ENCODE assay signal across 24 cellular contexts in the genomic region with DNA sequence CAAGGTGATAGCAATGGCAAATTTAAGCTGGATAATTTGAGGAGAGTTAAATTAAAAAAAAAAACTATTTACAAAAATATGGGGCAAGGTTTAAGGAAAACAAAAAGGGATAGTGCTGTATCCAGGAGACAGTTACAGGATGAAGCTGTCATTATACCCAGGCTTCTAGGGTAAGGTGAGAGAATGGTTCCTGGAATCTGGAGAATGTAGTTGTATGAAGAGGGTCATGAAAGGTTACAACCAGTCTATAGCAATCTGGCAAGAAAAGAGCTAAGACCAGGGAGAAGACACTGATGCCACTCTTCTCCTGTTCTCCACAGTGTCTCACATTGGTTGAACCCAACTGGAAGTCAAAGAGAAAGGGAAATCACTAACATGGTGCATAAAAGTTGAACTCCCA.
A peak's percentile ranks its signal among the peaks of the same experiment; 100 is the strongest.
DNase-seq lines count a peak whose midpoint lies in the region; ATAC-seq, FAIRE-seq and TF ChIP-seq lines count a peak whose summit lies in the region.
"Had no signal": no experiment of that assay in that cellular context is flagged by ENCODE, and none has a peak within 500 bp of the region (broad histone marks: within the 10 kb centered on the region; RNA-seq: fewer than 3 reads in every experiment).

No MANE protein-coding gene starts in this region.

- intact Hi-C loops in dorsolateral prefrontal cortex (cut with DNase I): no loop called here

- peaks cover 9% of the 10 kb centered on the region for H3K4me1 Mint-ChIP-seq in nephron progenitor cell
- H3K4me1 Mint-ChIP-seq: B cell; CD4-positive, CD25-positive, alpha-beta regulatory T cell had no signal

- H4K8ac ChIP-seq in H1 (ENCODE audit: extremely low read depth, insufficient read depth, low read length): no peak overlapping the region

- no peak overlapping the region for H2BK15ac ChIP-seq in H1 (ENCODE audit: low read length)

- no peak overlapping the region for H3K9ac ChIP-seq in H1 (replicated peaks in 1 of 4; ENCODE audit: extremely low read depth in 1 of 4, low read depth in 3 of 4, low read length in 3 of 4)
- H3K9ac ChIP-seq: BLaER1 had no signal

- H3K4ac ChIP-seq in H1 (replicated peaks; ENCODE audit: insufficient read length, low read depth, low read length): no peak overlapping the region

- no peaks in the 10 kb centered on the region for H3K36me3 Mint-ChIP-seq in nephron progenitor cell (ENCODE audit: low read depth)
- H3K36me3 Mint-ChIP-seq: CD4-positive, CD25-positive, alpha-beta regulatory T cell; CD8-positive, alpha-beta T cell had no signal

- no peak for FAIRE-seq in H1 (lab: Jason Lieb, UNC)
- FAIRE-seq: A204.1, D721Med, GM12891, GM18507 had no signal

- 0 out of 2 replicates have a peak overlapping the region, but pooled peaks have one; percentile 26 for H2AFZ ChIP-seq in H1 (ENCODE audit: low read length)

- no peak overlapping the region for H2BK120ac ChIP-seq in H1 (replicated peaks; ENCODE audit: low read depth, low read length)

- H4K91ac ChIP-seq in H1 (replicated peaks; ENCODE audit: insufficient read length, low read length): no peak overlapping the region

- H2BK5ac ChIP-seq in H1 (ENCODE audit: low read depth, low read length): no peak overlapping the region

- H3K14ac ChIP-seq in H1 (ENCODE audit: insufficient read length): no peak overlapping the region

- no peak overlapping the region for H4K5ac ChIP-seq in H1 (ENCODE audit: insufficient read length, low read depth, low read length)

- DNase-seq in NCI-H82 (lab: John Stamatoyannopoulos, UW) (peak; percentile 42), NCI-H82 treated with DMSO at 0.1 percent for 48 hours (lab: John Stamatoyannopoulos, UW; ENCODE audit: unreplicated experiment) (no peak), H1 (ENCODE audit: low read depth in 1 of 2, low spot score in 2 of 2) (no peak), nephron progenitor cell (no peak), dorsolateral prefrontal cortex (no peak), HT-29 (ENCODE audit: low spot score) (no peak)
- DNase-seq in stimulated activated CD4-positive, alpha-beta T cell treated with anti-CD3 and anti-CD28 coated beads, Interleukin-4, amount 100 ng/mL, for 1 hour: no peak
- DNase-seq: CD4-positive, CD25-positive, alpha-beta regulatory T cell; CD8-positive, alpha-beta T cell; DMS 273 treated with DMSO at 0.1 percent for 48 hours; DMS79; EL; GDM1; HFFc6 had no signal

- no peak overlapping the region for H2BK12ac ChIP-seq in H1 (ENCODE audit: low read depth, low read length)

- no peaks in the 10 kb centered on the region for H3K9me3 ChIP-seq in H1 (ENCODE audit: insufficient read depth in 2 of 2, low read depth in 1 of 2, low read length in 1 of 2)
- H3K9me3 ChIP-seq: BLaER1, HAP-1 had no signal

- H3K4me3 ChIP-seq in H1 (ENCODE audit: extremely low read depth in 1 of 4, insufficient read depth in 2 of 4, low read depth in 3 of 4, low read length in 4 of 4) (no peak overlapping the region), dorsolateral prefrontal cortex (no peak overlapping the region)
- H3K4me3 ChIP-seq: BLaER1, HAP-1 had no signal

- no peak for TF ChIP-seq RAD21 in H1 (IDR thresholded peaks at IDR 0.05 in 1 of 2, conservative IDR thresholded peaks at IDR 0.05 in 1 of 2; ENCODE audit: low read depth in 2 of 2, low read length in 2 of 2)

- H3K23me2 ChIP-seq in H1 (ENCODE audit: low read depth, low read length): no peaks in the 10 kb centered on the region; the same call in 1 of the 2 replicates

- TF ChIP-seq CTCF in H1 (IDR thresholded peaks at IDR 0.05; ENCODE audit: control extremely low read depth in 1 of 3, insufficient read depth in 1 of 3, low read depth in 1 of 3, low read length in 3 of 3): no peak
- TF ChIP-seq CTCF in nephron progenitor cell (IDR thresholded peaks at IDR 0.05): no peak
- TF ChIP-seq CTCF in dorsolateral prefrontal cortex (IDR thresholded peaks at IDR 0.05 in 54 of 56, conservative IDR thresholded peaks at IDR 0.05 in 2 of 56; ENCODE audit: low read depth in 1 of 56, partially characterized antibody in 56 of 56): no peak

- H3K4me3 Mint-ChIP-seq in nephron progenitor cell: no peak overlapping the region
- H3K4me3 Mint-ChIP-seq: B cell; CD4-positive, CD25-positive, alpha-beta regulatory T cell; CD8-positive, alpha-beta T cell; HFFc6 had no signal

- TF ChIP-seq EP300 in H1 (IDR thresholded peaks at IDR 0.05; ENCODE audit: borderline replicate concordance in 1 of 2, low read depth in 2 of 2, low read length in 2 of 2): no peak

- H3K27me3 ChIP-seq in H1 (replicated peaks in 1 of 4; ENCODE audit: control insufficient read depth in 3 of 4, extremely low read depth in 1 of 4, insufficient read depth in 3 of 4, low read length in 3 of 4) (no peaks in the 10 kb centered on the region), dorsolateral prefrontal cortex (peaks cover 0 to 43% (median 0%) of the 10 kb centered on the region in 45 donors)
- H3K27me3 ChIP-seq: BLaER1 had no signal

- H3K56ac ChIP-seq in H1 (replicated peaks; ENCODE audit: insufficient read length, low read depth, low read length): no peak overlapping the region

- H3K4me2 ChIP-seq in H1 (ENCODE audit: insufficient read depth in 1 of 2, low read depth in 2 of 2, low read length in 2 of 2): no peak overlapping the region
- H3K4me2 ChIP-seq: BLaER1 had no signal

- no peak overlapping the region for H3K23ac ChIP-seq in H1 (ENCODE audit: insufficient read length)

- no peaks in the 10 kb centered on the region for H3K79me2 ChIP-seq in H1 (ENCODE audit: control insufficient read depth in 1 of 2, insufficient read depth in 2 of 2, low read length in 2 of 2)

- ATAC-seq in GM19452 (IDR thresholded peaks at IDR 0.05; ENCODE audit: unreplicated experiment): no peak
- ATAC-seq: CD8-positive, alpha-beta T cell had no signal

- H3K9me3 Mint-ChIP-seq in nephron progenitor cell: no peaks in the 10 kb centered on the region
- H3K9me3 Mint-ChIP-seq: HFFc6 had no signal

- no peak overlapping the region for H2AK5ac ChIP-seq in H1 (ENCODE audit: low read depth, low read length)

- H3K79me1 ChIP-seq in H1 (ENCODE audit: low read depth, low read length): no peaks in the 10 kb centered on the region

- no peak overlapping the region for H2BK20ac ChIP-seq in H1 (ENCODE audit: low read length)

- no peaks in the 10 kb centered on the region; a peak in 1 of 7 replicates for H3K4me1 ChIP-seq in H1 (replicated peaks in 1 of 4; ENCODE audit: control insufficient read depth in 3 of 4, insufficient read depth in 4 of 4, low read length in 3 of 4)
- H3K4me1 ChIP-seq: BLaER1, HAP-1 had no signal

- H3K36me3 ChIP-seq in H1 (ENCODE audit: control insufficient read depth in 2 of 4, insufficient read depth in 4 of 4, low read length in 3 of 4): no peaks in the 10 kb centered on the region
- H3K36me3 ChIP-seq: BLaER1, HAP-1 had no signal

- CTCF ChIA-PET in H1 (lab: Charles Lee; ENCODE audit: partially characterized antibody): interaction anchor here (1.1 to 1.5 kb wide), 4 partner anchors 9 to 247 kb away, joined by 3 read pairs; no protein-coding TSS in a partner anchor

- H3K27ac ChIP-seq in H1 (ENCODE audit: low read depth, low read length) (no peak overlapping the region), dorsolateral prefrontal cortex (no peak overlapping the region)
- H3K27ac ChIP-seq: 22Rv1, BLaER1, C4-2B had no signal

- no peak for TF ChIP-seq POLR2A in H1 (IDR thresholded peaks at IDR 0.05; ENCODE audit: control extremely low read depth in 1 of 2, low read depth in 2 of 2, low read length in 2 of 2)

- POLR2A ChIA-PET in H1 (lab: Charles Lee; ENCODE audit: partially characterized antibody): no interaction called here

- H3K27me3 Mint-ChIP-seq in nephron progenitor cell (ENCODE audit: low read depth, poor library complexity): peaks cover 3% of the 10 kb centered on the region
- H3K27me3 Mint-ChIP-seq: B cell; CD4-positive, CD25-positive, alpha-beta regulatory T cell had no signal

- no peak overlapping the region for H3K18ac ChIP-seq in H1 (ENCODE audit: extremely low read depth, low read length)

- peak overlapping the region; percentile 56 for H3K27ac Mint-ChIP-seq in nephron progenitor cell
- H3K27ac Mint-ChIP-seq: B cell; CD4-positive, CD25-positive, alpha-beta regulatory T cell; CD8-positive, alpha-beta T cell; HFFc6 had no signal

- no peaks in the 10 kb centered on the region for H4K20me1 ChIP-seq in H1 (replicated peaks in 1 of 2; ENCODE audit: control insufficient read depth in 1 of 2, insufficient read depth in 2 of 2, low read length in 2 of 2)
- H4K20me1 ChIP-seq: BLaER1 had no signal

TF ChIP-seq in H1, 55 proteins besides CTCF, POLR2A, EP300 and RAD21:
- TF ChIP-seq ZNF274 (IDR thresholded peaks at IDR 0.05; ENCODE audit: borderline replicate concordance, extremely low read depth, low read length) (no peak), TEAD4 (IDR thresholded peaks at IDR 0.05; ENCODE audit: low read depth, low read length) (peak; percentile 87), ASH2L (IDR thresholded peaks at IDR 0.05; ENCODE audit: low read length) (no peak)
TF ChIP-seq in H1: peak in this region for 1.
